In genomic region chr10:28984431-28984830, GRCh38 we compare ENCODE assay signal across 7 cellular contexts.
DNase-seq lines count a peak whose midpoint lies in the region; ATAC-seq and TF ChIP-seq lines count a peak whose summit lies in the region.

No MANE protein-coding gene starts in this region.

- DNase-seq in GM12865 (ENCODE audit: low read depth) = peak; percentile 35
- peak; percentile 73 for DNase-seq in OCI-M1 (lab: John Stamatoyannopoulos, UW)
- DNase-seq in esophagus squamous epithelium (lab: John Stamatoyannopoulos, UW) = peak; percentile 21
- peak; percentile 50 for DNase-seq in omental fat pad (ENCODE audit: low spot score)
- no peak for DNase-seq in NCI-H526 treated with DMSO at 0.1 percent for 48 hours (lab: John Stamatoyannopoulos, UW)

- no peak for TF ChIP-seq CTCF in GM12865 (IDR thresholded peaks at IDR 0.05; ENCODE audit: insufficient read depth, low read depth, low read length, missing control alignments)
- no peak for TF ChIP-seq CTCF in esophagus squamous epithelium (IDR thresholded peaks at IDR 0.05)
- no peak for TF ChIP-seq CTCF in omental fat pad (IDR thresholded peaks at IDR 0.05)

- H3K36me3 ChIP-seq in esophagus squamous epithelium = no peaks in the 10 kb centered on the region

- TF ChIP-seq POLR2A in esophagus squamous epithelium (IDR thresholded peaks at IDR 0.05) = no peak

- no peaks in the 10 kb centered on the region for H3K9me3 ChIP-seq in esophagus squamous epithelium

- peaks cover 0 to 33% (median 18%) of the 10 kb centered on the region in 3 donors for H3K4me1 ChIP-seq in esophagus squamous epithelium

- 8 to 11% methylated on average over 6 of the region's 6 CpGs for WGBS in esophagus squamous epithelium, 2 donors

- intact Hi-C loops in esophagus squamous epithelium (cut with DNase I) = no loop called here

- ATAC-seq in HG02763 (IDR thresholded peaks at IDR 0.05; ENCODE audit: unreplicated experiment) (peak; percentile 67), omental fat pad (ENCODE audit: low FRiP score) (peak; percentile 99), GM18858 (IDR thresholded peaks at IDR 0.05; ENCODE audit: unreplicated experiment) (no peak)

- H3K4me3 ChIP-seq in GM12865 (ENCODE audit: low read depth, low read length) = no peak overlapping the region
- no peak overlapping the region for H3K4me3 ChIP-seq in esophagus squamous epithelium

- peaks cover 0 to 5% (median 0%) of the 10 kb centered on the region in 4 donors for H3K27me3 ChIP-seq in esophagus squamous epithelium

- peak overlapping the region; percentile 55 to 78 (median 70) for H3K27ac ChIP-seq in esophagus squamous epithelium
